8 cellular contexts compared by ENCODE assay signal in genomic region chr10:77637474-77637985, GRCh38. TPM values are rescaled to one million over a fixed set of nuclear protein-coding genes. Genes with fewer than 3 reads are reported as not detected.
DNase-seq lines count a peak whose midpoint lies in the region; ATAC-seq and TF ChIP-seq lines count a peak whose summit lies in the region.

KCNMA1 (minus strand) TSS chr10:77637808.

- no peak within 1 kb of the TSS for H3K27ac Mint-ChIP-seq in mesothelial cell of epicardium

- peaks cover 31% of the 10 kb centered on the region for H3K4me1 Mint-ChIP-seq in mesothelial cell of epicardium

- H3K4me1 ChIP-seq in NT2/D1 (ENCODE audit: insufficient read depth, insufficient read length): no peaks in the 10 kb centered on the region
- no peaks in the 10 kb centered on the region for H3K4me1 ChIP-seq in upper lobe of right lung

- peak within 1 kb of the TSS; percentile 95 for H3K4me3 Mint-ChIP-seq in mesothelial cell of epicardium

- H3K27ac ChIP-seq in upper lobe of right lung: no peak within 1 kb of the TSS

- H3K9me3 ChIP-seq in NT2/D1 (ENCODE audit: insufficient read depth, low read length): no peaks in the 10 kb centered on the region
- H3K9me3 ChIP-seq in upper lobe of right lung: no peaks in the 10 kb centered on the region

- H3K36me3 Mint-ChIP-seq in mesothelial cell of epicardium: no peaks in the 10 kb centered on the region

- peak within 1 kb of the TSS; percentile 74 for H3K9ac ChIP-seq in NT2/D1 (ENCODE audit: insufficient read length, low read depth)

- peaks cover 3% of the 10 kb centered on the region for H3K36me3 ChIP-seq in NT2/D1 (ENCODE audit: insufficient read depth, insufficient read length, low read length)
- H3K36me3 ChIP-seq in upper lobe of right lung: no peaks in the 10 kb centered on the region

- H3K27me3 ChIP-seq in NT2/D1 (ENCODE audit: insufficient read depth, insufficient read length): peaks cover 55% of the 10 kb centered on the region
- H3K27me3 ChIP-seq in upper lobe of right lung: peaks cover 50% of the 10 kb centered on the region

- intact Hi-C loops in upper lobe of right lung (cut with DNase I): no loop called here

- no peaks in the 10 kb centered on the region for H3K9me3 Mint-ChIP-seq in mesothelial cell of epicardium

- peak; percentile 72 for ATAC-seq in upper lobe of right lung
- ATAC-seq in GM21390 (IDR thresholded peaks at IDR 0.05; ENCODE audit: unreplicated experiment): no peak

- DNase-seq in NCI-H82 (lab: John Stamatoyannopoulos, UW) (peak; percentile 34), NCI-H82 treated with DMSO at 0.1 percent for 48 hours (lab: John Stamatoyannopoulos, UW; ENCODE audit: unreplicated experiment) (no peak), NT2/D1 (ENCODE audit: low read depth, low spot score) (no peak), ecto neural progenitor cell (ENCODE audit: low spot score) (peak; percentile 63), mesothelial cell of epicardium (ENCODE audit: low spot score in 2 of 2, unreplicated experiment in 2 of 2) (peak in 1 of 2 experiments; percentile 51), upper lobe of right lung (peak; percentile 69)
- DNase-seq in NK-92 treated with Interleukin-12 subunit alpha and Interleukin-12 subunit beta, amount 100 ng/mL, for 24 hours (lab: John Stamatoyannopoulos, UW): no peak

- TF ChIP-seq CTCF in mesothelial cell of epicardium (IDR thresholded peaks at IDR 0.05; ENCODE audit: unreplicated experiment) (no peak), upper lobe of right lung (IDR thresholded peaks at IDR 0.05) (no peak)

- peaks cover 40% of the 10 kb centered on the region for H3K27me3 Mint-ChIP-seq in mesothelial cell of epicardium (ENCODE audit: low read depth)

- peak within 1 kb of the TSS; percentile 58 for H3K4me3 ChIP-seq in NT2/D1 (ENCODE audit: insufficient read length, low read depth)
- H3K4me3 ChIP-seq in upper lobe of right lung: peak within 1 kb of the TSS; percentile 46

RNA-seq across cellular contexts. Expression of gene KCNMA1, which starts in this region (rescaled TPM):
- total RNA-seq in mesothelial cell of epicardium (38.4 to 44.0 TPM (median 41.3 TPM) in 3 replicates), upper lobe of right lung (26.3 TPM)

Comparison
In these comparisons a context has a peak if more than half of its experiments do, and no peak if none do; other contexts are left out.
1. DNase-seq: peak in NCI-H82 (single experiment), ecto neural progenitor cell (single experiment) and upper lobe of right lung (single experiment); none in NCI-H82 treated with DMSO at 0.1 percent for 48 hours (single experiment), NT2/D1 (single experiment) and NK-92 treated with Interleukin-12 subunit alpha and Interleukin-12 subunit beta, amount 100 ng/mL, for 24 hours (single experiment).